Comparison of ENCODE assay signal across 8 cellular contexts in genomic region chr3:42581400-42581708, GRCh38. TPM values are rescaled to one million over a fixed set of nuclear protein-coding genes. Genes with fewer than 3 reads are reported as not detected.
DNase-seq lines count a peak whose midpoint lies in the region; ATAC-seq and TF ChIP-seq lines count a peak whose summit lies in the region.

No MANE protein-coding gene starts in this region.

- H3K36me3 ChIP-seq in Loucy (ENCODE audit: insufficient read depth, low read length) (no peaks in the 10 kb centered on the region), neural cell (ENCODE audit: insufficient read depth, low read length) (no peaks in the 10 kb centered on the region)

- H3K9me3 ChIP-seq in CD4-positive, alpha-beta T cell (ENCODE audit: control insufficient read depth, low read length): no peaks in the 10 kb centered on the region
- H3K9me3 ChIP-seq in Loucy (ENCODE audit: insufficient read depth, low read depth, low read length) (no peaks in the 10 kb centered on the region), neural cell (ENCODE audit: low read length) (no peaks in the 10 kb centered on the region)

- POLR2A ChIA-PET in CD4-positive, alpha-beta T cell (lab: Charles Lee): interaction anchor here (1.0 to 3.6 kb wide), 7 partner anchors 9 to 80 kb away, joined by 3 to 38 read pairs (median 8); partner anchors contain the start of genes NKTR, SS18L2 and VIPR1

- peaks cover 51% of the 10 kb centered on the region for H3K4me1 Mint-ChIP-seq in CD4-positive, alpha-beta T cell (ENCODE audit: low read depth)

- TF ChIP-seq CTCF in CD4-positive, alpha-beta T cell (IDR thresholded peaks at IDR 0.05): no peak
- no peak for TF ChIP-seq CTCF in Loucy (conservative IDR thresholded peaks at IDR 0.05; ENCODE audit: low read length)
- TF ChIP-seq CTCF in neural cell (IDR thresholded peaks at IDR 0.05; ENCODE audit: poor library complexity, severe bottlenecking): no peak

- DNase-seq in CD4-positive, alpha-beta T cell: no peak
- DNase-seq in dermis blood vessel endothelial cell (peak; percentile 43), SHP77 (lab: John Stamatoyannopoulos, UW) (no peak)
- no peak for DNase-seq in stimulated activated CD4-positive, alpha-beta T cell treated with anti-CD3 and anti-CD28 coated beads, Interleukin-15, amount 100 ng/mL, for 24 hours

- no peaks in the 10 kb centered on the region for H3K27me3 ChIP-seq in CD4-positive, alpha-beta T cell (ENCODE audit: control insufficient read depth, insufficient read depth, low read length)
- H3K27me3 ChIP-seq in Loucy (ENCODE audit: insufficient read depth, low read length, poor library complexity, severe bottlenecking) (no peaks in the 10 kb centered on the region), neural cell (ENCODE audit: insufficient read depth, low read depth, low read length) (no peaks in the 10 kb centered on the region)

- H3K9ac ChIP-seq in Loucy (ENCODE audit: low read depth, low read length, poor library complexity, severe bottlenecking) (peak overlapping the region; percentile 91), neural cell (ENCODE audit: low read length) (peak overlapping the region; percentile 90)

- no peaks in the 10 kb centered on the region for H3K9me3 Mint-ChIP-seq in CD4-positive, alpha-beta T cell

- intact Hi-C loops in CD4-positive, alpha-beta T cell (cut with DNase I, micrococcal nuclease): loop anchor here (5.0 to 10.0 kb wide), 3 partner anchors 53 to 303 kb away; no protein-coding TSS in a partner anchor

- peak overlapping the region; percentile 98 for H3K4me3 ChIP-seq in Loucy (ENCODE audit: low read length, poor library complexity, severe bottlenecking)
- H3K4me3 ChIP-seq in neural cell (ENCODE audit: low read length): peak overlapping the region; percentile 89

- H3K4me2 ChIP-seq in Loucy (ENCODE audit: low read depth, low read length, poor library complexity, severe bottlenecking): peak overlapping the region; percentile 95
- peak overlapping the region; percentile 83 for H3K4me2 ChIP-seq in neural cell (ENCODE audit: low read length)

- TF ChIP-seq EP300 in neural cell (conservative IDR thresholded peaks at IDR 0.05; ENCODE audit: poor library complexity, severe bottlenecking): no peak

- peak overlapping the region; percentile 98 for H3K27ac Mint-ChIP-seq in CD4-positive, alpha-beta T cell

- CTCF ChIA-PET in CD4-positive, alpha-beta T cell (lab: Charles Lee): interaction anchor here (0.8 to 3.8 kb wide), 6 partner anchors 9 to 163 kb away, joined by 3 to 26 read pairs (median 10); partner anchors contain the start of genes NKTR and SS18L2

- peaks cover 31% of the 10 kb centered on the region for H3K4me1 ChIP-seq in Loucy (ENCODE audit: insufficient read depth, low read length, poor library complexity, severe bottlenecking)

- no peaks in the 10 kb centered on the region for H3F3A ChIP-seq in Loucy (ENCODE audit: low read depth)
- no peaks in the 10 kb centered on the region for H3F3A ChIP-seq in neural cell (ENCODE audit: insufficient read depth, low read length, poor library complexity, severe bottlenecking)

- no peaks in the 10 kb centered on the region for H3K27me3 Mint-ChIP-seq in CD4-positive, alpha-beta T cell

- H3K27ac ChIP-seq in CD4-positive, alpha-beta T cell (ENCODE audit: low read depth, low read length): peak overlapping the region; percentile 92
- H3K27ac ChIP-seq in neural cell (ENCODE audit: low read length): peak overlapping the region; percentile 78

- H3K4me3 Mint-ChIP-seq in CD4-positive, alpha-beta T cell: peak overlapping the region; percentile 86

- H4K20me1 ChIP-seq in Loucy (ENCODE audit: insufficient read depth, low read length, poor library complexity, severe bottlenecking): no peaks in the 10 kb centered on the region
- H4K20me1 ChIP-seq in neural cell (ENCODE audit: insufficient read depth): no peaks in the 10 kb centered on the region

- no peaks in the 10 kb centered on the region for H3K9me2 ChIP-seq in Loucy (replicated peaks; ENCODE audit: low read depth, low read length)
- H3K9me2 ChIP-seq in neural cell (ENCODE audit: insufficient read depth, low read length): no peaks in the 10 kb centered on the region

- no peak for ATAC-seq in CD4-positive, alpha-beta T cell (ENCODE audit: poor library complexity)
- ATAC-seq in HG03521 (IDR thresholded peaks at IDR 0.05; ENCODE audit: unreplicated experiment) (no peak), HG03045 (IDR thresholded peaks at IDR 0.05; ENCODE audit: unreplicated experiment) (no peak)

- TF ChIP-seq RAD21 in neural cell (conservative IDR thresholded peaks at IDR 0.05): no peak

- peak overlapping the region; percentile 98 for H2AFZ ChIP-seq in Loucy (ENCODE audit: low read length)
- H2AFZ ChIP-seq in neural cell (ENCODE audit: low read depth, low read length): peak overlapping the region; percentile 11

- H3K79me2 ChIP-seq in Loucy (ENCODE audit: insufficient read depth, low read length) (peaks cover 31% of the 10 kb centered on the region), neural cell (replicated peaks; ENCODE audit: insufficient read depth, low read length) (peaks cover 43% of the 10 kb centered on the region)

- H3K36me3 Mint-ChIP-seq in CD4-positive, alpha-beta T cell (ENCODE audit: low read depth): peaks cover 31% of the 10 kb centered on the region

TF ChIP-seq in neural cell, 6 proteins besides CTCF, POLR2A, EP300 and RAD21:
- no peak for TF ChIP-seq TAF1 (IDR thresholded peaks at IDR 0.05; ENCODE audit: low read depth)
TF ChIP-seq in neural cell: peak in this region for 0.

RNA-seq across cellular contexts. Expression of gene SEC22C, which starts 0.4 kb away (rescaled TPM):
- 10 to 100 TPM; 73.6 to 75.4 TPM for total RNA-seq in CD4-positive, alpha-beta T cell
- total RNA-seq in dermis blood vessel endothelial cell: 104 and 114 TPM in 2 replicates
- 82.4 and 93.6 TPM in 2 replicates for polyA plus RNA-seq in neural cell
- polyA minus RNA-seq in neural cell: 77.2 and 78.9 TPM in 2 replicates

RNA-seq across cellular contexts. Expression of gene SS18L2, which starts 9.3 kb away (rescaled TPM):
- total RNA-seq in CD4-positive, alpha-beta T cell: 10 to 100 TPM; 47.2 to 53.6 TPM
- total RNA-seq in dermis blood vessel endothelial cell: 23.4 and 46.5 TPM in 2 replicates
- 72.2 and 72.9 TPM in 2 replicates for polyA plus RNA-seq in neural cell
- polyA minus RNA-seq in neural cell: 32.8 and 33.1 TPM in 2 replicates

RNA-seq across cellular contexts. Expression of gene NKTR, which starts 19.1 kb away (rescaled TPM):
- total RNA-seq in CD4-positive, alpha-beta T cell: 100 to 1,000 TPM; 236 to 249 TPM
- 61.7 and 133 TPM in 2 replicates for total RNA-seq in dermis blood vessel endothelial cell
- polyA plus RNA-seq in neural cell: 227 and 242 TPM in 2 replicates
- polyA minus RNA-seq in neural cell: 347 and 399 TPM in 2 replicates
